Comparison of ENCODE assay signal across 19 cellular contexts in the genomic region with DNA sequence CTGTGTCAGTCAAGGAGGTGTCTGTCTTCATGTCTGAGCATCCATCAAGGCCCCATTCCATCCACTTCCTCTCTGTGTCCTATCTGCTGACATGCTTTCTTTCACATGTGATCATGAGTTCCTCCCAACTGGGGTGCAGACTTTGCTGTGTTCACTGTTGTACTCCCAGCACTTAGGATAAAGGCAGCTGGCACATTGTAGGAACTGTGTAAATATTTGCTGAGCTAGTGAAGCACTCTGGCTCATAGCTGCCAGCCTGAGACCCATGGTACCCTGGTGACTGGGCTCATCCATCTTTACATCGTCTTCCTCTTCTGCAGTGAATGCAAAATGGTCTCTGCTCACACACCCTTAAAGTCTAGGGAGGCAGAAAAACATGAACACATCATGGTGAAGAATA.
"Had no signal": no experiment of that assay in that cellular context is flagged by ENCODE, and none has a peak within 500 bp of the region (broad histone marks: within the 10 kb centered on the region; RNA-seq: fewer than 3 reads in every experiment).

No MANE protein-coding gene starts in this region.

- H3K36me3 Mint-ChIP-seq: activated naive CD8-positive, alpha-beta T cell; type B pancreatic cell had no signal

- H3K4me1 Mint-ChIP-seq: activated B cell treated with CpG ODN at 0.5 μM for 24 hours; activated CD4-positive, alpha-beta T cell treated with anti-CD3 and anti-CD28 coated beads, Interleukin-2, amount 10 ng/mL, durations not matched to agents 24 days and 14 days had no signal

- H3K27ac Mint-ChIP-seq: activated B cell treated with CpG ODN at 0.5 μM for 24 hours; activated CD4-positive, alpha-beta T cell treated with anti-CD3 and anti-CD28 coated beads, Interleukin-2, amount 10 ng/mL, durations not matched to agents 24 days and 14 days; activated naive CD8-positive, alpha-beta T cell; activated T-cell treated with anti-CD3 and anti-CD28 coated beads, Interleukin-2, amount 50 U/mL, for 72 hours; stimulated activated naive CD8-positive, alpha-beta T cell treated with anti-CD3 and anti-CD28 coated beads, Interleukin-15, Interleukin-2, amounts not matched to agents 100 ng/mL and 50 ng/mL, for 24 hours; type B pancreatic cell had no signal

- H3K27me3 ChIP-seq: body of pancreas, suprapubic skin had no signal

- H3K9me3 Mint-ChIP-seq: activated B cell treated with CpG ODN at 0.5 μM for 24 hours; activated CD4-positive, alpha-beta T cell treated with anti-CD3 and anti-CD28 coated beads, Interleukin-2, amount 10 ng/mL, durations not matched to agents 24 days and 14 days; activated T-cell treated with anti-CD3 and anti-CD28 coated beads, Interleukin-2, amount 50 U/mL, for 72 hours; stimulated activated naive CD8-positive, alpha-beta T cell treated with anti-CD3 and anti-CD28 coated beads, Interleukin-15, Interleukin-2, amounts not matched to agents 100 ng/mL and 50 ng/mL, for 24 hours; type B pancreatic cell had no signal

- H3K4me1 ChIP-seq: prostate gland, suprapubic skin had no signal

- H3K9me3 ChIP-seq: body of pancreas, prostate gland, suprapubic skin had no signal

- H3K27me3 Mint-ChIP-seq: activated CD4-positive, alpha-beta T cell treated with anti-CD3 and anti-CD28 coated beads, Interleukin-2, amount 10 ng/mL, durations not matched to agents 24 days and 14 days; activated naive CD8-positive, alpha-beta T cell; stimulated activated naive CD8-positive, alpha-beta T cell treated with anti-CD3 and anti-CD28 coated beads, Interleukin-15, Interleukin-2, amounts not matched to agents 100 ng/mL and 50 ng/mL, for 24 hours had no signal

- H3K4me2 ChIP-seq: smooth muscle cell had no signal

- H3K4me3 ChIP-seq: body of pancreas, coronary artery, prostate gland, smooth muscle cell, suprapubic skin had no signal

- H3K4me3 Mint-ChIP-seq: activated B cell treated with CpG ODN at 0.5 μM for 24 hours; activated CD4-positive, alpha-beta T cell treated with anti-CD3 and anti-CD28 coated beads, Interleukin-2, amount 10 ng/mL, durations not matched to agents 24 days and 14 days; activated naive CD8-positive, alpha-beta T cell; activated T-cell treated with anti-CD3 and anti-CD28 coated beads, Interleukin-2, amount 50 U/mL, for 72 hours; stimulated activated naive CD8-positive, alpha-beta T cell treated with anti-CD3 and anti-CD28 coated beads, Interleukin-15, Interleukin-2, amounts not matched to agents 100 ng/mL and 50 ng/mL, for 24 hours; type B pancreatic cell had no signal

- ATAC-seq: activated T-cell treated with anti-CD3 and anti-CD28 coated beads, Interleukin-2, amount 50 U/mL, for 72 hours; right cardiac atrium had no signal

- H3K27ac ChIP-seq: body of pancreas, coronary artery, prostate gland, suprapubic skin had no signal

- DNase-seq: activated B cell treated with CpG ODN at 0.5 μM for 24 hours; activated CD4-positive, alpha-beta T cell treated with anti-CD3 and anti-CD28 coated beads, Interleukin-2, amount 10 ng/mL, durations not matched to agents 24 days and 14 days; activated CD8-positive, alpha-beta memory T cell treated with anti-CD3 and anti-CD28 coated beads, Interleukin-2, amount 50 U/mL, for 48 hours; activated gamma-delta T cell treated with Interleukin-2 at 50 U/mL for 16 hours; activated T-cell treated with anti-CD3 and anti-CD28 coated beads, Interleukin-2, amount 50 U/mL, for 72 hours; amniotic stem cell; central memory CD4-positive, alpha-beta T cell; effector CD8-positive, alpha-beta T cell; foreskin fibroblast; mesendoderm; right cardiac atrium had no signal

- H3K36me3 ChIP-seq: prostate gland, suprapubic skin had no signal
